In genomic region chr1:228283476-228284147, GRCh38 we compare ENCODE assay signal across 1 cellular context.
A peak's percentile ranks its signal among the peaks of the same experiment; 100 is the strongest.
TF ChIP-seq lines count a peak whose summit lies in the region.

No MANE protein-coding gene starts in this region.

TF ChIP-seq in HEK293, 187 proteins besides CTCF, POLR2A, EP300 and RAD21 (continued from another document):
- TF ChIP-seq, protein P1, sequence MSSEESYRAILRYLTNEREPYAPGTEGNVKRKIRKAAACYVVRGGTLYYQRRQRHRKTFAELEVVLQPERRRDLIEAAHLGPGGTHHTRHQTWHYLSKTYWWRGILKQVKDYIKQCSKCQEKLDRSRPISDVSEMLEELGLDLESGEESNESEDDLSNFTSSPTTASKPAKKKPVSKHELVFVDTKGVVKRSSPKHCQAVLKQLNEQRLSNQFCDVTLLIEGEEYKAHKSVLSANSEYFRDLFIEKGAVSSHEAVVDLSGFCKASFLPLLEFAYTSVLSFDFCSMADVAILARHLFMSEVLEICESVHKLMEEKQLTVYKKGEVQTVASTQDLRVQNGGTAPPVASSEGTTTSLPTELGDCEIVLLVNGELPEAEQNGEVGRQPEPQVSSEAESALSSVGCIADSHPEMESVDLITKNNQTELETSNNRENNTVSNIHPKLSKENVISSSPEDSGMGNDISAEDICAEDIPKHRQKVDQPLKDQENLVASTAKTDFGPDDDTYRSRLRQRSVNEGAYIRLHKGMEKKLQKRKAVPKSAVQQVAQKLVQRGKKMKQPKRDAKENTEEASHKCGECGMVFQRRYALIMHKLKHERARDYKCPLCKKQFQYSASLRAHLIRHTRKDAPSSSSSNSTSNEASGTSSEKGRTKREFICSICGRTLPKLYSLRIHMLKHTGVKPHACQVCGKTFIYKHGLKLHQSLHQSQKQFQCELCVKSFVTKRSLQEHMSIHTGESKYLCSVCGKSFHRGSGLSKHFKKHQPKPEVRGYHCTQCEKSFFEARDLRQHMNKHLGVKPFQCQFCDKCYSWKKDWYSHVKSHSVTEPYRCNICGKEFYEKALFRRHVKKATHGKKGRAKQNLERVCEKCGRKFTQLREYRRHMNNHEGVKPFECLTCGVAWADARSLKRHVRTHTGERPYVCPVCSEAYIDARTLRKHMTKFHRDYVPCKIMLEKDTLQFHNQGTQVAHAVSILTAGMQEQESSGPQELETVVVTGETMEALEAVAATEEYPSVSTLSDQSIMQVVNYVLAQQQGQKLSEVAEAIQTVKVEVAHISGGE (tag by site-specific recombination; conservative IDR thresholded peaks at IDR 0.05; ENCODE audit: low read depth), result no peak
- TF ChIP-seq, protein P2, sequence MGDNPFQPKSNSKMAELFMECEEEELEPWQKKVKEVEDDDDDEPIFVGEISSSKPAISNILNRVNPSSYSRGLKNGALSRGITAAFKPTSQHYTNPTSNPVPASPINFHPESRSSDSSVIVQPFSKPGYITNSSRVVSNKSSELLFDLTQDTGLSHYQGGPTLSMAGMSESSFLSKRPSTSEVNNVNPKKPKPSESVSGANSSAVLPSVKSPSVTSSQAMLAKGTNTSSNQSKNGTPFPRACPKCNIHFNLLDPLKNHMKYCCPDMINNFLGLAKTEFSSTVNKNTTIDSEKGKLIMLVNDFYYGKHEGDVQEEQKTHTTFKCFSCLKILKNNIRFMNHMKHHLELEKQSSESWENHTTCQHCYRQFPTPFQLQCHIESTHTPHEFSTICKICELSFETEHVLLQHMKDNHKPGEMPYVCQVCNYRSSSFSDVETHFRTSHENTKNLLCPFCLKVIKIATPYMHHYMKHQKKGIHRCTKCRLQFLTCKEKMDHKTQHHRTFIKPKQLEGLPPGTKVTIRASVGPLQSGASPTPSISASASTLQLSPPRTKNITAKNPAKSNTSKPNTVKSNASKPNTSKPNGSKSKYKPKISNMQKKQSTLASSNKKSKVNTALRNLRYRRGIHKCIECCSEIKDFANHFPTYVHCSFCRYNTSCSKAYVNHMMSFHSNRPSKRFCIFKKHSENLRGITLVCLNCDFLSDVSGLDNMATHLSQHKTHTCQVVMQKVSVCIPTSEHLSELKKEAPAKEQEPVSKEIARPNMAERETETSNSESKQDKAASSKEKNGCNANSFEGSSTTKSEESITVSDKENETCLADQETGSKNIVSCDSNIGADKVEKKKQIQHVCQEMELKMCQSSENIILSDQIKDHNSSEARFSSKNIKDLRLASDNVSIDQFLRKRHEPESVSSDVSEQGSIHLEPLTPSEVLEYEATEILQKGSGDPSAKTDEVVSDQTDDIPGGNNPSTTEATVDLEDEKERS (tag by site-specific recombination; IDR thresholded peaks at IDR 0.05), result no peak
- TF ChIP-seq, protein P3, sequence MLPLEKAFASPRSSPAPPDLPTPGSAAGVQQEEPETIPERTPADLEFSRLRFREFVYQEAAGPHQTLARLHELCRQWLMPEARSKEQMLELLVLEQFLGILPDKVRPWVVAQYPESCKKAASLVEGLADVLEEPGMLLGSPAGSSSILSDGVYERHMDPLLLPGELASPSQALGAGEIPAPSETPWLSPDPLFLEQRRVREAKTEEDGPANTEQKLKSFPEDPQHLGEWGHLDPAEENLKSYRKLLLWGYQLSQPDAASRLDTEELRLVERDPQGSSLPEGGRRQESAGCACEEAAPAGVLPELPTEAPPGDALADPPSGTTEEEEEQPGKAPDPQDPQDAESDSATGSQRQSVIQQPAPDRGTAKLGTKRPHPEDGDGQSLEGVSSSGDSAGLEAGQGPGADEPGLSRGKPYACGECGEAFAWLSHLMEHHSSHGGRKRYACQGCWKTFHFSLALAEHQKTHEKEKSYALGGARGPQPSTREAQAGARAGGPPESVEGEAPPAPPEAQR (tag by site-specific recombination; IDR thresholded peaks at IDR 0.05), result no peak
- peak; percentile 35; the same call in 1 of the 2 replicates for TF ChIP-seq GLIS1 (tag by site-specific recombination; IDR thresholded peaks at IDR 0.05)
TF ChIP-seq in HEK293: peak in this region for 2.
